ENCODE assay signal across 28 cellular contexts in the genomic region with DNA sequence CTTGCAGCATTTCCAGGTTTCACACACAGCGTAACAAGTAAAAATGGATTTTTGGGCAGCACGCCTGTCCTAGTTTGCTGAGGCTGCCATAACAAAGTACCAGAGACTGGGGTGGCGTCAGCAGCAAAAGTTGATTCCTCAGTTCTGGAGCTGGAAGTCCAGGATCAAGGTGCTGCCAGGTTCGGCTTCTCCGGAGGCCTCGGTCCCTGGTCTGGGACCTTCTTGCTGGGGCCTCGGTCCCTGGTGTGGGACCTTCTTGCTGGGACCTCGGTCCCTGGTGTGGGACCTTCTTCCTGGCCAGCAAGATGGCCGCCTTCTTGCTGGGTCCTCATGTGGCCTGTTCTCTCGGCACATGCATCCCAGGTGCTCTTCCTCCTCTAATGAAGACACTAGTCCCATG.
"Had no signal": no experiment of that assay in that cellular context is flagged by ENCODE, and none has a peak within 500 bp of the region (broad histone marks: within the 10 kb centered on the region; RNA-seq: fewer than 3 reads in every experiment).

No MANE protein-coding gene starts in this region.

- H3K4me1 Mint-ChIP-seq: activated naive CD4-positive, alpha-beta T cell treated with anti-CD3 and anti-CD28 coated beads, Interleukin-2, amount 10 ng/mL, durations not matched to agents 7 days and 5 days; activated T-helper 17 cell treated with anti-CD3 and anti-CD28 coated beads, Interleukin-2, amount 50 U/mL, for 72 hours; central memory CD8-positive, alpha-beta T cell had no signal

- H3K27ac Mint-ChIP-seq: activated CD8-positive, alpha-beta T cell treated with anti-CD3 and anti-CD28 coated beads for 36 hours; activated naive CD4-positive, alpha-beta T cell treated with anti-CD3 and anti-CD28 coated beads, Interleukin-2, amount 10 ng/mL, durations not matched to agents 7 days and 5 days; activated naive CD8-positive, alpha-beta T cell; activated T-helper 17 cell treated with anti-CD3 and anti-CD28 coated beads, Interleukin-2, amount 50 U/mL, for 72 hours; dendritic cell treated with granulocyte-macrophage colony-stimulating factor and Interleukin-4, amounts not matched to agents 40 ng/mL and 50 ng/mL, for 4 days; endodermal cell; T-cell; T-helper 1 cell treated with Interleukin-12 subunit alpha and Interleukin-12 subunit beta and Interleukin-4 antibody, amounts not matched to agents 30 μg/mL and 1 μg/mL, for 36 hours; WTC11 had no signal

- DNase-seq: activated CD4-positive, alpha-beta T cell treated with anti-CD3 and anti-CD28 coated beads for 1 hour; activated CD4-positive, alpha-beta T cell treated with anti-CD3 and anti-CD28 coated beads for 48 hours; activated CD4-positive, alpha-beta T cell treated with anti-CD3 and anti-CD28 coated beads, Interleukin-2, amount 50 U/mL, for 1 hour; activated CD4-positive, alpha-beta T cell treated with anti-CD3 and anti-CD28 coated beads, Interleukin-2, amount 50 U/mL, for 48 hours; activated CD8-positive, alpha-beta memory T cell treated with anti-CD3 and anti-CD28 coated beads for 24 hours; activated CD8-positive, alpha-beta T cell treated with anti-CD3 and anti-CD28 coated beads for 36 hours; activated effector memory CD4-positive, alpha-beta T cell treated with anti-CD3 and anti-CD28 coated beads, Interleukin-2, amount 50 U/mL, for 16 hours; activated naive CD4-positive, alpha-beta T cell treated with anti-CD3 and anti-CD28 coated beads, Interleukin-2, amount 10 ng/mL, durations not matched to agents 7 days and 5 days; activated T-cell treated with anti-CD3 and anti-CD28 coated beads, Interleukin-2, amount 50 U/mL, for 4 hours; amniotic stem cell; anterior cingulate cortex; brain microvascular endothelial cell; dorsolateral prefrontal cortex; effector memory CD4-positive, alpha-beta T cell; endodermal cell; foreskin fibroblast; SW 1271; T-cell; T-helper 9 cell had no signal

- H3K27ac ChIP-seq: brain microvascular endothelial cell, coronary artery, dorsolateral prefrontal cortex, heart left ventricle had no signal

- H3K27me3 Mint-ChIP-seq: activated CD8-positive, alpha-beta T cell treated with anti-CD3 and anti-CD28 coated beads for 36 hours; activated naive CD8-positive, alpha-beta T cell; activated T-helper 17 cell treated with anti-CD3 and anti-CD28 coated beads, Interleukin-2, amount 50 U/mL, for 72 hours; T-cell had no signal

- H3K4me3 Mint-ChIP-seq: activated CD8-positive, alpha-beta T cell treated with anti-CD3 and anti-CD28 coated beads for 36 hours; activated naive CD4-positive, alpha-beta T cell treated with anti-CD3 and anti-CD28 coated beads, Interleukin-2, amount 10 ng/mL, durations not matched to agents 7 days and 5 days; activated naive CD8-positive, alpha-beta T cell; activated T-cell treated with anti-CD3 and anti-CD28 coated beads, Interleukin-2, amount 50 U/mL, for 4 hours; activated T-helper 17 cell treated with anti-CD3 and anti-CD28 coated beads, Interleukin-2, amount 50 U/mL, for 72 hours; central memory CD8-positive, alpha-beta T cell; dendritic cell treated with granulocyte-macrophage colony-stimulating factor and Interleukin-4, amounts not matched to agents 40 ng/mL and 50 ng/mL, for 4 days; endodermal cell; T-cell; T-helper 1 cell treated with Interleukin-12 subunit alpha and Interleukin-12 subunit beta and Interleukin-4 antibody, amounts not matched to agents 30 μg/mL and 1 μg/mL, for 36 hours; WTC11 had no signal

- H3K36me3 Mint-ChIP-seq: activated naive CD4-positive, alpha-beta T cell treated with anti-CD3 and anti-CD28 coated beads, Interleukin-2, amount 10 ng/mL, durations not matched to agents 7 days and 5 days had no signal

- H3K9me3 ChIP-seq: heart left ventricle had no signal

- ATAC-seq: activated CD8-positive, alpha-beta T cell treated with anti-CD3 and anti-CD28 coated beads for 36 hours; activated T-cell treated with anti-CD3 and anti-CD28 coated beads, Interleukin-2, amount 50 U/mL, for 4 hours; activated T-helper 17 cell treated with anti-CD3 and anti-CD28 coated beads, Interleukin-2, amount 50 U/mL, for 72 hours; esophagus mucosa; heart left ventricle; T-cell; WTC11 had no signal

- H3K36me3 ChIP-seq: brain microvascular endothelial cell had no signal

- H3K9me3 Mint-ChIP-seq: activated CD8-positive, alpha-beta T cell treated with anti-CD3 and anti-CD28 coated beads for 36 hours; activated naive CD4-positive, alpha-beta T cell treated with anti-CD3 and anti-CD28 coated beads, Interleukin-2, amount 10 ng/mL, durations not matched to agents 7 days and 5 days; activated T-cell treated with anti-CD3 and anti-CD28 coated beads, Interleukin-2, amount 50 U/mL, for 4 hours; activated T-helper 17 cell treated with anti-CD3 and anti-CD28 coated beads, Interleukin-2, amount 50 U/mL, for 72 hours; central memory CD8-positive, alpha-beta T cell; dendritic cell treated with granulocyte-macrophage colony-stimulating factor and Interleukin-4, amounts not matched to agents 40 ng/mL and 50 ng/mL, for 4 days; endodermal cell; T-cell; T-helper 1 cell treated with Interleukin-12 subunit alpha and Interleukin-12 subunit beta and Interleukin-4 antibody, amounts not matched to agents 30 μg/mL and 1 μg/mL, for 36 hours; WTC11 had no signal

- H3K4me3 ChIP-seq: coronary artery, dorsolateral prefrontal cortex, heart left ventricle had no signal

- H3K27me3 ChIP-seq: brain microvascular endothelial cell, dorsolateral prefrontal cortex, heart left ventricle had no signal
